In the genomic region with DNA sequence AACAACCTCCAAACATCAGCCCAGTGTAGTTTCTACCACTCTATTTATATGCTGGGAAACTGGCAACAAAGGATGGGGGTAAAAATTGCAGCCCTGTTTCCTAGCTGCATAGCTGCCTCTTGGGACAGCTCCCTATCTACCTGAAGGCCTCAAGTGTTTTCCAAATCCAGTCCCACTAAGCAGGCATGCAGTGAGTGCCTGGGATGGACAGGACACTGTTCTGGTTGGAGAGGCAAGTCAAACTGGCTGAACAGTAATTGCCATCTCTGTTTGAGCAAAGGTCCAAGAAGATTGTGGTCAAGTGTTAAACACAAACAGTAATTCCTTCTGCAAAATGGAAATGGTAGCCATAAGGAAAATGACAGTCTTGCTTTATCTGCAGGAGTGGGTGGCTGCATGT, we compare ENCODE assay signal across 2 cellular contexts.
TF ChIP-seq lines count a peak whose summit lies in the region.

No MANE protein-coding gene starts in this region.

TF ChIP-seq in SK-N-SH, 30 proteins besides CTCF, POLR2A, EP300 and RAD21 (continued from another document):
- TF ChIP-seq, protein P1, sequence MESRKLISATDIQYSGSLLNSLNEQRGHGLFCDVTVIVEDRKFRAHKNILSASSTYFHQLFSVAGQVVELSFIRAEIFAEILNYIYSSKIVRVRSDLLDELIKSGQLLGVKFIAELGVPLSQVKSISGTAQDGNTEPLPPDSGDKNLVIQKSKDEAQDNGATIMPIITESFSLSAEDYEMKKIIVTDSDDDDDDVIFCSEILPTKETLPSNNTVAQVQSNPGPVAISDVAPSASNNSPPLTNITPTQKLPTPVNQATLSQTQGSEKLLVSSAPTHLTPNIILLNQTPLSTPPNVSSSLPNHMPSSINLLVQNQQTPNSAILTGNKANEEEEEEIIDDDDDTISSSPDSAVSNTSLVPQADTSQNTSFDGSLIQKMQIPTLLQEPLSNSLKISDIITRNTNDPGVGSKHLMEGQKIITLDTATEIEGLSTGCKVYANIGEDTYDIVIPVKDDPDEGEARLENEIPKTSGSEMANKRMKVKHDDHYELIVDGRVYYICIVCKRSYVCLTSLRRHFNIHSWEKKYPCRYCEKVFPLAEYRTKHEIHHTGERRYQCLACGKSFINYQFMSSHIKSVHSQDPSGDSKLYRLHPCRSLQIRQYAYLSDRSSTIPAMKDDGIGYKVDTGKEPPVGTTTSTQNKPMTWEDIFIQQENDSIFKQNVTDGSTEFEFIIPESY (IDR thresholded peaks at IDR 0.05; ENCODE audit: borderline replicate concordance, low read depth): no peak
- TF ChIP-seq FOXJ3 (CRISPR knock-in tag; IDR thresholded peaks at IDR 0.05) (no peak), EZH2phosphoT487 (IDR thresholded peaks at IDR 0.05; ENCODE audit: borderline replicate concordance, low read depth) (no peak)

TF ChIP-seq in SK-N-SH treated with all-trans-retinoic acid at 6 μM for 48 hours, 23 proteins besides CTCF, POLR2A, EP300 and RAD21 (continued from another document):
- TF ChIP-seq, protein P2, sequence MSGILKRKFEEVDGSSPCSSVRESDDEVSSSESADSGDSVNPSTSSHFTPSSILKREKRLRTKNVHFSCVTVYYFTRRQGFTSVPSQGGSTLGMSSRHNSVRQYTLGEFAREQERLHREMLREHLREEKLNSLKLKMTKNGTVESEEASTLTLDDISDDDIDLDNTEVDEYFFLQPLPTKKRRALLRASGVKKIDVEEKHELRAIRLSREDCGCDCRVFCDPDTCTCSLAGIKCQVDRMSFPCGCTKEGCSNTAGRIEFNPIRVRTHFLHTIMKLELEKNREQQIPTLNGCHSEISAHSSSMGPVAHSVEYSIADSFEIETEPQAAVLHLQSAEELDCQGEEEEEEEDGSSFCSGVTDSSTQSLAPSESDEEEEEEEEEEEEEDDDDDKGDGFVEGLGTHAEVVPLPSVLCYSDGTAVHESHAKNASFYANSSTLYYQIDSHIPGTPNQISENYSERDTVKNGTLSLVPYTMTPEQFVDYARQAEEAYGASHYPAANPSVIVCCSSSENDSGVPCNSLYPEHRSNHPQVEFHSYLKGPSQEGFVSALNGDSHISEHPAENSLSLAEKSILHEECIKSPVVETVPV (CRISPR knock-in tag; IDR thresholded peaks at IDR 0.05): no peak
- no peak for TF ChIP-seq CREB5 (CRISPR knock-in tag; IDR thresholded peaks at IDR 0.05; ENCODE audit: low read depth)
- TF ChIP-seq TCF4 (CRISPR knock-in tag; IDR thresholded peaks at IDR 0.05; ENCODE audit: borderline replicate concordance): no peak
- TF ChIP-seq SNAI2 (CRISPR knock-in tag; IDR thresholded peaks at IDR 0.05): no peak
- no peak for TF ChIP-seq ZNF565 (CRISPR knock-in tag; conservative IDR thresholded peaks at IDR 0.05; ENCODE audit: low read depth)
- TF ChIP-seq ZNF8 (CRISPR knock-in tag; IDR thresholded peaks at IDR 0.05): no peak
- no peak for TF ChIP-seq ESRRG (CRISPR knock-in tag; IDR thresholded peaks at IDR 0.05)
- TF ChIP-seq ZFP30 (CRISPR knock-in tag; IDR thresholded peaks at IDR 0.05): no peak
- TF ChIP-seq TOX (CRISPR knock-in tag; IDR thresholded peaks at IDR 0.05; ENCODE audit: borderline replicate concordance): no peak
- TF ChIP-seq RARB (CRISPR knock-in tag; IDR thresholded peaks at IDR 0.05): no peak
- TF ChIP-seq ZNF70 (CRISPR knock-in tag; IDR thresholded peaks at IDR 0.05): no peak
- no peak for TF ChIP-seq BACH2 (CRISPR knock-in tag; IDR thresholded peaks at IDR 0.05; ENCODE audit: borderline replicate concordance)
